Comparison of ENCODE assay signal across 1 cellular context in genomic region chr22:50581950-50582561, GRCh38.
TF ChIP-seq lines count a peak whose summit lies in the region.

No MANE protein-coding gene starts in this region.

TF ChIP-seq in IMR-90, 13 proteins besides CTCF, POLR2A, EP300 and RAD21:
- TF ChIP-seq NFE2L2 (IDR thresholded peaks at IDR 0.05; ENCODE audit: low read depth, low read length) (no peak), RFX5 (IDR thresholded peaks at IDR 0.05; ENCODE audit: low read depth, low read length) (no peak), CHD1 (IDR thresholded peaks at IDR 0.05; ENCODE audit: low read depth, low read length) (no peak), SMC3 (IDR thresholded peaks at IDR 0.05; ENCODE audit: low read depth, low read length) (no peak), FOS (IDR thresholded peaks at IDR 0.05; ENCODE audit: low read depth, low read length) (no peak), BHLHE40 (IDR thresholded peaks at IDR 0.05; ENCODE audit: low read depth, low read length) (no peak), USF2 (IDR thresholded peaks at IDR 0.05; ENCODE audit: low read depth, low read length) (no peak), MAFK (IDR thresholded peaks at IDR 0.05; ENCODE audit: low read depth, low read length) (no peak), RCOR1 (IDR thresholded peaks at IDR 0.05; ENCODE audit: insufficient replicate concordance, low read length) (no peak)
